In the genomic region with DNA sequence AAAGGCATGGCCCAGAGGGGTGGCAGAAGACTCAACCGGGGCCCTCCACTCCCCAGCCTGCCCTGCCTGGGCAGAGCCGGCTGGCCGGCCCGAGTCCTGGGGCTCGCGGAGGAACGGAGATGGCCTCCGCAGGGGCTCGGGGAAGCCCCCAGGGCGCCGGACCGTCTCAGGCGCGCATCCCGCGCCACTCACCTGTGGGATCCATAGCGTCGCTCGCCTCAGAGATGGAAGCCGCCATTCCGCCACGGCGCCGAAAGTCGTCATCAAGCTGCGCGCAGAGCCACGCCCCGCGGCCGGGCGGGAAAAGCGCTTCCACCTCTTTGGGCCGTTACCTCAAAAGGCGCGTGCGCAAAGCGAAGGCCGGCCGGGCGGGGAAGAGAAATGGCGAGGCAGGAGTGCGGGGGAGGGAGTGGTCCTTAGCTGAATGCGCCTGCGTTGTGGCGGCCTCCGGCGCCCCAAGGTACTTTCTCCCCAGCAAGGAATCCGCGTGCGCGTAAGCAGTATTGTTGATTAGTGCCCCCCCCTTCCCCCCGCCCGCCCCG, we compare ENCODE assay signal across 8 cellular contexts. TPM values are rescaled to one million over a fixed set of nuclear protein-coding genes. Genes with fewer than 3 reads are reported as not detected.
DNase-seq lines count a peak whose midpoint lies in the region; ATAC-seq and TF ChIP-seq lines count a peak whose summit lies in the region.

A gene with protein sequence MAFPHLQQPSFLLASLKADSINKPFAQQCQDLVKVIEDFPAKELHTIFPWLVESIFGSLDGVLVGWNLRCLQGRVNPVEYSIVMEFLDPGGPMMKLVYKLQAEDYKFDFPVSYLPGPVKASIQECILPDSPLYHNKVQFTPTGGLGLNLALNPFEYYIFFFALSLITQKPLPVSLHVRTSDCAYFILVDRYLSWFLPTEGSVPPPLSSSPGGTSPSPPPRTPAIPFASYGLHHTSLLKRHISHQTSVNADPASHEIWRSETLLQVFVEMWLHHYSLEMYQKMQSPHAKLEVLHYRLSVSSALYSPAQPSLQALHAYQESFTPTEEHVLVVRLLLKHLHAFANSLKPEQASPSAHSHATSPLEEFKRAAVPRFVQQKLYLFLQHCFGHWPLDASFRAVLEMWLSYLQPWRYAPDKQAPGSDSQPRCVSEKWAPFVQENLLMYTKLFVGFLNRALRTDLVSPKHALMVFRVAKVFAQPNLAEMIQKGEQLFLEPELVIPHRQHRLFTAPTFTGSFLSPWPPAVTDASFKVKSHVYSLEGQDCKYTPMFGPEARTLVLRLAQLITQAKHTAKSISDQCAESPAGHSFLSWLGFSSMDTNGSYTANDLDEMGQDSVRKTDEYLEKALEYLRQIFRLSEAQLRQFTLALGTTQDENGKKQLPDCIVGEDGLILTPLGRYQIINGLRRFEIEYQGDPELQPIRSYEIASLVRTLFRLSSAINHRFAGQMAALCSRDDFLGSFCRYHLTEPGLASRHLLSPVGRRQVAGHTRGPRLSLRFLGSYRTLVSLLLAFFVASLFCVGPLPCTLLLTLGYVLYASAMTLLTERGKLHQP (minus strand): TSS at position 265 of the 542 bp plus-strand sequence. CDS start 5,010 bp downstream, outside the sequence.

- H3K4me3 Mint-ChIP-seq in activated T-helper 2 cell treated with anti-CD3 and anti-CD28 coated beads, Interferon-gamma antibody, Interleukin-2, Interleukin-4, amounts not matched to agents 10 μg/mL and 5 μg/mL and 100 μg/mL, durations not matched to agents 14 hours and 24 hours and 36 hours (ENCODE audit: low read depth) = peak within 1 kb of the TSS; percentile 92
- H3K4me3 Mint-ChIP-seq in natural killer cell = peak within 1 kb of the TSS; percentile 89

- intact Hi-C loops in activated T-helper 2 cell treated with anti-CD3 and anti-CD28 coated beads, Interferon-gamma antibody, Interleukin-2, Interleukin-4, amounts not matched to agents 10 μg/mL and 5 μg/mL and 100 μg/mL, durations not matched to agents 14 hours and 24 hours and 36 hours (cut with micrococcal nuclease) = loop anchor here (1.0 to 5.0 kb wide), 3 partner anchors 151 to 1311 kb away; partner anchors contain the start of genes IMP4 and MZT2A
- intact Hi-C loops in natural killer cell (cut with micrococcal nuclease) = no loop called here

- H3K27ac Mint-ChIP-seq in activated T-helper 2 cell treated with anti-CD3 and anti-CD28 coated beads, Interferon-gamma antibody, Interleukin-2, Interleukin-4, amounts not matched to agents 10 μg/mL and 5 μg/mL and 100 μg/mL, durations not matched to agents 14 hours and 24 hours and 36 hours = peak within 1 kb of the TSS; percentile 95
- H3K27ac Mint-ChIP-seq in natural killer cell = peak within 1 kb of the TSS; percentile 87 to 91

- DNase-seq in H4 (ENCODE audit: low spot score) (peak; percentile 93), LoVo (ENCODE audit: low spot score) (peak; percentile 93), RWPE2 (ENCODE audit: low spot score) (peak; percentile 94), fibroblast of mammary gland (ENCODE audit: low read depth) (peak; percentile 90), natural killer cell (peak; percentile 97)
- DNase-seq in activated T-helper 2 cell treated with anti-CD3 and anti-CD28 coated beads, Interferon-gamma antibody, Interleukin-2, Interleukin-4, amounts not matched to agents 10 μg/mL and 5 μg/mL and 100 μg/mL, durations not matched to agents 14 hours and 24 hours and 36 hours (ENCODE audit: low spot score) = peak; percentile 95
- DNase-seq in stimulated activated naive CD4-positive, alpha-beta T cell treated with Interleukin-2 at 50 U/mL for 16 hours (lab: John Stamatoyannopoulos, UW) = peak; percentile 97

- H3K27me3 ChIP-seq in DOHH2 (ENCODE audit: control insufficient read depth, low read length) (no peaks in the 10 kb centered on the region), RWPE2 (ENCODE audit: insufficient read depth, poor library complexity, severe bottlenecking) (no peaks in the 10 kb centered on the region)

- peak within 1 kb of the TSS; percentile 66 for H3K4me2 ChIP-seq in DOHH2 (ENCODE audit: low read length)

- peaks cover 92% of the 10 kb centered on the region for H3K79me2 ChIP-seq in DOHH2 (ENCODE audit: control insufficient read depth, low read length)

- no peak for TF ChIP-seq CTCF in DOHH2 (IDR thresholded peaks at IDR 0.05; ENCODE audit: low read depth, low read length, poor library complexity, severe bottlenecking)
- TF ChIP-seq CTCF in RWPE2 (IDR thresholded peaks at IDR 0.05; ENCODE audit: poor library complexity, severe bottlenecking) = no peak
- no peak for TF ChIP-seq CTCF in fibroblast of mammary gland (conservative IDR thresholded peaks at IDR 0.05; ENCODE audit: control insufficient read depth, insufficient read depth, low read depth, low read length)
- TF ChIP-seq CTCF in natural killer cell (IDR thresholded peaks at IDR 0.05) = no peak

- no peaks in the 10 kb centered on the region for H3F3A ChIP-seq in DOHH2 (ENCODE audit: control insufficient read depth, insufficient read depth)

- H3K9me2 ChIP-seq in DOHH2 (replicated peaks; ENCODE audit: control insufficient read depth, low read length) = no peaks in the 10 kb centered on the region

- H3K36me3 ChIP-seq in DOHH2 (ENCODE audit: control insufficient read depth, low read length) (peaks cover 44% of the 10 kb centered on the region), RWPE2 (ENCODE audit: low read depth) (peaks cover 6% of the 10 kb centered on the region)

- peak; percentile 62 for ATAC-seq in RWPE2 (ENCODE audit: low read depth)
- peak; percentile 74 to 88 (median 79) for ATAC-seq in natural killer cell

- H3K4me3 ChIP-seq in DOHH2 (ENCODE audit: low read length) = peak within 1 kb of the TSS; percentile 83
- H3K4me3 ChIP-seq in RWPE2 (ENCODE audit: severe bottlenecking) = peak within 1 kb of the TSS; percentile 96
- H3K4me3 ChIP-seq in fibroblast of mammary gland (ENCODE audit: control insufficient read depth, low read depth, low read length) = peak within 1 kb of the TSS; percentile 86

- no peaks in the 10 kb centered on the region for H3K9me3 ChIP-seq in DOHH2 (ENCODE audit: control insufficient read depth, insufficient read depth, low read length)
- no peaks in the 10 kb centered on the region for H3K9me3 ChIP-seq in RWPE2 (ENCODE audit: severe bottlenecking)

- peaks cover 5% of the 10 kb centered on the region for H4K20me1 ChIP-seq in DOHH2 (ENCODE audit: control insufficient read depth, insufficient read depth, low read depth, low read length)

- H3K27me3 Mint-ChIP-seq in activated T-helper 2 cell treated with anti-CD3 and anti-CD28 coated beads, Interferon-gamma antibody, Interleukin-2, Interleukin-4, amounts not matched to agents 10 μg/mL and 5 μg/mL and 100 μg/mL, durations not matched to agents 14 hours and 24 hours and 36 hours (ENCODE audit: low read depth) = no peaks in the 10 kb centered on the region
- H3K27me3 Mint-ChIP-seq in natural killer cell (ENCODE audit: low read depth in 2 of 2) = no peaks in the 10 kb centered on the region

- H3K27ac ChIP-seq in DOHH2 (ENCODE audit: low read depth, low read length) (peak within 1 kb of the TSS; percentile 74), RWPE2 (ENCODE audit: poor library complexity, severe bottlenecking) (peak within 1 kb of the TSS; percentile 63)

- H3K9me3 Mint-ChIP-seq in activated T-helper 2 cell treated with anti-CD3 and anti-CD28 coated beads, Interferon-gamma antibody, Interleukin-2, Interleukin-4, amounts not matched to agents 10 μg/mL and 5 μg/mL and 100 μg/mL, durations not matched to agents 14 hours and 24 hours and 36 hours = no peaks in the 10 kb centered on the region
- no peaks in the 10 kb centered on the region for H3K9me3 Mint-ChIP-seq in natural killer cell

- H3K36me3 Mint-ChIP-seq in activated T-helper 2 cell treated with anti-CD3 and anti-CD28 coated beads, Interferon-gamma antibody, Interleukin-2, Interleukin-4, amounts not matched to agents 10 μg/mL and 5 μg/mL and 100 μg/mL, durations not matched to agents 14 hours and 24 hours and 36 hours (ENCODE audit: low read depth) = peaks cover 27% of the 10 kb centered on the region
- H3K36me3 Mint-ChIP-seq in natural killer cell = no peaks in the 10 kb centered on the region

- peaks cover 9% of the 10 kb centered on the region for H3K4me1 Mint-ChIP-seq in activated T-helper 2 cell treated with anti-CD3 and anti-CD28 coated beads, Interferon-gamma antibody, Interleukin-2, Interleukin-4, amounts not matched to agents 10 μg/mL and 5 μg/mL and 100 μg/mL, durations not matched to agents 14 hours and 24 hours and 36 hours (ENCODE audit: low read depth)
- H3K4me1 Mint-ChIP-seq in natural killer cell = peaks cover 16 to 28% of the 10 kb centered on the region in 2 donors

- H3K4me1 ChIP-seq in DOHH2 (ENCODE audit: control insufficient read depth, low read length) = peaks cover 26% of the 10 kb centered on the region
- H3K4me1 ChIP-seq in RWPE2 (ENCODE audit: insufficient read depth, poor library complexity, severe bottlenecking) = peaks cover 6% of the 10 kb centered on the region

RNA-seq across cellular contexts. Expression of the gene that starts here (rescaled TPM):
- 17.8 and 20.6 TPM in 2 replicates for total RNA-seq in H4 (2014; rRNA removed; shearing (Covaris generic))
- 84.3 and 84.8 TPM in 2 replicates for total RNA-seq in activated T-helper 2 cell treated with anti-CD3 and anti-CD28 coated beads, Interferon-gamma antibody, Interleukin-2, Interleukin-4, amounts not matched to agents 10 μg/mL and 5 μg/mL and 100 μg/mL, durations not matched to agents 14 hours and 24 hours and 36 hours
- 10 to 100 TPM; 77.8 to 81.8 (median 79.0) TPM for total RNA-seq in natural killer cell

Comparison
In these comparisons a context has a peak if more than half of its experiments do, and no peak if none do; other contexts are left out.
1. Peak in every context shown above with its lines: DNase-seq, ATAC-seq, H3K4me3 ChIP-seq and H3K27ac ChIP-seq.